In the genomic region with DNA sequence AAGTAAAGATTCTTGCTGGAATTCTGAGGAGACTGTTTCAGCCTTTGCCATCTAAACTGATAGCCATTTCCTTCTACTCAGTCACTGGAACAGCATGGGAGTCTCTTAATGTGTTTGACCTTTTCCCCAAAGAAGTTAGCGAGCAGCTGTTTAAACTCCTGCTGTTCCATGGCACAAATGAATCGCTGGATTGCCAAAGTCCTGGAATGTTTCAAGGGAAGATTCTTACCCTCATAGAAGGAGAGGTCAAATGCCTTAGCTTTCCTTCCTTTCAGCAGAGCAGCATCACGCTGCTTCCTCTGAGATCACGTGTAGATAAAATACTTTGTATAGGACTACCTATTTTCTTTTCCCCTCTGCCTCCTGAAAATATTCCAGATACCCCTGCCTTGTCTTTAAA, we compare ENCODE assay signal across 1 cellular context.
A peak's percentile ranks its signal among the peaks of the same experiment; 100 is the strongest.
TF ChIP-seq lines count a peak whose summit lies in the region.

No MANE protein-coding gene starts in this region.

TF ChIP-seq in HEK293, 187 proteins besides CTCF, POLR2A, EP300 and RAD21 (continued from another document):
- TF ChIP-seq PRDM4 (tag by site-specific recombination; IDR thresholded peaks at IDR 0.05) = peak; percentile 77
